22 cellular contexts compared by ENCODE assay signal in the genomic region with DNA sequence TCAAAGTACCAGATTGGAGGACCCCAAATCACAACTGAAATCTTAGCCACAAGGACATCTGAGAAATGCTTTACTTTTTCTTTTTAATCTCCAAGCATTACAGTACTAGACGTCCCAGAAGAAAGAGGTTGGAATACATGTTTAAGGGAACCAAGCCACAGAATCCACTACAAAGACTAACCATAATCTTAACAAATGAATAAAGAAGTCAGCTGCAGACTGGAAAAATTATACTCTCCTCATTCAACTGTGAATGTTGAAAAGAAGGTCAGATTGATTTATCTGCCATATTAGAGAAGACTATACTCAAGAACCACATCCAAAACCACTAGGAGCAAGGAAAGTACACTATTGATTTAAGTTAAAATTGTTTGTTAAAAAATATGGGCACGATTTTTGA.
"Had no signal": no experiment of that assay in that cellular context is flagged by ENCODE, and none has a peak within 500 bp of the region (broad histone marks: within the 10 kb centered on the region; RNA-seq: fewer than 3 reads in every experiment).

No MANE protein-coding gene starts in this region.

- DNase-seq: activated CD4-positive, alpha-beta T cell treated with anti-CD3 and anti-CD28 coated beads, Interleukin-2, amount 10 ng/mL, durations not matched to agents 7 days and 5 days; activated CD4-positive, CD25-positive, alpha-beta regulatory T cell treated with anti-CD3 and anti-CD28 coated beads, Interleukin-2, amount 50 U/mL, for 72 hours; activated CD8-positive, alpha-beta memory T cell treated with anti-CD3 and anti-CD28 coated beads, Interleukin-2, amount 10 ng/mL, durations not matched to agents 7 days and 5 days; activated CD8-positive, alpha-beta T cell treated with anti-CD3 and anti-CD28 coated beads for 36 hours; activated gamma-delta T cell treated with Interleukin-2 at 50 U/mL for 16 hours; activated T-cell treated with anti-CD3 and anti-CD28 coated beads for 4 hours; cortex of kidney; heart right ventricle; islet precursor cell; left colon; mesenchymal stem cell; mucosa of descending colon; nephron progenitor cell; pancreas; right cardiac atrium; stimulated activated CD4-positive, alpha-beta T cell treated with anti-CD3 and anti-CD28 coated beads, Interleukin-4, amount 100 ng/mL, for 24 hours; stimulated activated naive CD4-positive, alpha-beta T cell treated with Interleukin-2 at 50 U/mL for 16 hours; upper lobe of left lung had no signal

- H3K27me3 Mint-ChIP-seq: activated CD4-positive, alpha-beta T cell treated with anti-CD3 and anti-CD28 coated beads, Interleukin-2, amount 10 ng/mL, durations not matched to agents 7 days and 5 days; activated CD8-positive, alpha-beta memory T cell treated with anti-CD3 and anti-CD28 coated beads, Interleukin-2, amount 10 ng/mL, durations not matched to agents 7 days and 5 days; activated CD8-positive, alpha-beta T cell treated with anti-CD3 and anti-CD28 coated beads for 36 hours had no signal

- H3K36me3 Mint-ChIP-seq: activated CD8-positive, alpha-beta memory T cell treated with anti-CD3 and anti-CD28 coated beads, Interleukin-2, amount 10 ng/mL, durations not matched to agents 7 days and 5 days; activated naive CD4-positive, alpha-beta T cell treated with anti-CD3 and anti-CD28 coated beads, Interleukin-2, amount 50 U/mL, for 72 hours had no signal

- H3K4me3 Mint-ChIP-seq: activated CD4-positive, alpha-beta T cell treated with anti-CD3 and anti-CD28 coated beads, Interleukin-2, amount 10 ng/mL, durations not matched to agents 7 days and 5 days; activated CD8-positive, alpha-beta memory T cell treated with anti-CD3 and anti-CD28 coated beads, Interleukin-2, amount 10 ng/mL, durations not matched to agents 7 days and 5 days; activated CD8-positive, alpha-beta T cell treated with anti-CD3 and anti-CD28 coated beads for 36 hours; nephron progenitor cell had no signal

- H3K9me3 Mint-ChIP-seq: activated CD4-positive, alpha-beta T cell treated with anti-CD3 and anti-CD28 coated beads, Interleukin-2, amount 10 ng/mL, durations not matched to agents 7 days and 5 days; nephron progenitor cell had no signal

- H3K4me3 ChIP-seq: ascending aorta, cardiac muscle cell, heart right ventricle, mucosa of descending colon, pancreas, thoracic aorta, upper lobe of left lung had no signal

- H3K27ac Mint-ChIP-seq: activated CD4-positive, alpha-beta T cell treated with anti-CD3 and anti-CD28 coated beads, Interleukin-2, amount 10 ng/mL, durations not matched to agents 7 days and 5 days; activated CD8-positive, alpha-beta memory T cell treated with anti-CD3 and anti-CD28 coated beads, Interleukin-2, amount 10 ng/mL, durations not matched to agents 7 days and 5 days; activated CD8-positive, alpha-beta T cell treated with anti-CD3 and anti-CD28 coated beads for 36 hours; activated naive CD4-positive, alpha-beta T cell treated with anti-CD3 and anti-CD28 coated beads, Interleukin-2, amount 50 U/mL, for 72 hours; nephron progenitor cell had no signal

- ATAC-seq: activated CD8-positive, alpha-beta memory T cell treated with anti-CD3 and anti-CD28 coated beads, Interleukin-2, amount 10 ng/mL, durations not matched to agents 7 days and 5 days; activated CD8-positive, alpha-beta T cell treated with anti-CD3 and anti-CD28 coated beads for 36 hours; activated naive CD4-positive, alpha-beta T cell treated with anti-CD3 and anti-CD28 coated beads, Interleukin-2, amount 50 U/mL, for 72 hours; heart right ventricle; left colon; mucosa of descending colon; pancreas; right cardiac atrium had no signal

- H3K4me1 Mint-ChIP-seq: activated CD4-positive, alpha-beta T cell treated with anti-CD3 and anti-CD28 coated beads, Interleukin-2, amount 10 ng/mL, durations not matched to agents 7 days and 5 days; activated CD8-positive, alpha-beta memory T cell treated with anti-CD3 and anti-CD28 coated beads, Interleukin-2, amount 10 ng/mL, durations not matched to agents 7 days and 5 days had no signal
